21 cellular contexts compared by ENCODE assay signal in the genomic region with DNA sequence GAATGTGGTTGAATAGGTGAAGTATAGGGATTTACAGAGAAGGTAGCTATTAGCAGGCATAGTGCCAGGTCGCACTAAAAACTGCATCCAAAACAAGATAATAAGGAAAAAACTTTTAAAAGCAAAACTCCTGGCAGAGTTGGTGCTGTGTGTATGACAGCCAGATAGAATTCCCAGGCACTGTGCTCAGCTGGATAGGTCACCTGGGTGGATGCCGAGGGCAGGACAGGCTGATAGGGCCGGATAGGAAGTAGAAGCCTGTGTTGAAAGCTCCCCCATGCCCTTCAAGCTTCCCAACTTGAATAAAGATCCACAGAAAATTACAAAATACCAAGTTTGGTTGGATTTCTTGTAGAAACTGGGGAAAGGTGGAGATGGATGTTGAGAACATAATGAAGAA.
"Had no signal": no experiment of that assay in that cellular context is flagged by ENCODE, and none has a peak within 500 bp of the region (broad histone marks: within the 10 kb centered on the region; RNA-seq: fewer than 3 reads in every experiment).

No MANE protein-coding gene starts in this region.

- H3K36me3 ChIP-seq: colonic mucosa, suprapubic skin, tibial artery, upper lobe of left lung, vagina had no signal

- H3K27ac Mint-ChIP-seq: naive thymus-derived CD4-positive, alpha-beta T cell had no signal

- ATAC-seq: foreskin keratinocyte; left colon; left ventricle myocardium superior; naive thymus-derived CD4-positive, alpha-beta T cell; right cardiac atrium had no signal

- H3K27me3 ChIP-seq: colonic mucosa, suprapubic skin, tibial artery, upper lobe of left lung, vagina had no signal

- H3K9me3 ChIP-seq: colonic mucosa, suprapubic skin, tibial artery, upper lobe of left lung, vagina had no signal

- FAIRE-seq: endothelial cell of umbilical vein, small intestine had no signal

- DNase-seq: colonic mucosa; dermis blood vessel endothelial cell; erythroblast; foreskin keratinocyte; head of caudate nucleus; hippocampal formation; left colon; left ventricle myocardium superior; mesendoderm; naive thymus-derived CD4-positive, alpha-beta T cell; nephron progenitor cell; small intestine; stimulated activated CD4-positive, alpha-beta T cell treated with anti-CD3 and anti-CD28 coated beads, Interleukin-12 subunit alpha, Interleukin-12 subunit beta, amount 100 ng/mL, for 4 hours; stimulated activated naive CD4-positive, alpha-beta T cell treated with Interleukin-2 at 50 U/mL for 16 hours; tibial artery; upper lobe of left lung had no signal

- H3K4me3 ChIP-seq: colonic mucosa, lung, suprapubic skin, tibial artery, upper lobe of left lung, vagina had no signal

- H3K4me3 Mint-ChIP-seq: naive thymus-derived CD4-positive, alpha-beta T cell; nephron progenitor cell had no signal

- H3K27ac ChIP-seq: colonic mucosa, foreskin keratinocyte, suprapubic skin, tibial artery, upper lobe of left lung, vagina had no signal

- H3K4me1 ChIP-seq: colonic mucosa, foreskin keratinocyte, suprapubic skin, tibial artery, upper lobe of left lung, vagina had no signal

- H3K36me3 Mint-ChIP-seq: naive thymus-derived CD4-positive, alpha-beta T cell had no signal
